In the genomic region with DNA sequence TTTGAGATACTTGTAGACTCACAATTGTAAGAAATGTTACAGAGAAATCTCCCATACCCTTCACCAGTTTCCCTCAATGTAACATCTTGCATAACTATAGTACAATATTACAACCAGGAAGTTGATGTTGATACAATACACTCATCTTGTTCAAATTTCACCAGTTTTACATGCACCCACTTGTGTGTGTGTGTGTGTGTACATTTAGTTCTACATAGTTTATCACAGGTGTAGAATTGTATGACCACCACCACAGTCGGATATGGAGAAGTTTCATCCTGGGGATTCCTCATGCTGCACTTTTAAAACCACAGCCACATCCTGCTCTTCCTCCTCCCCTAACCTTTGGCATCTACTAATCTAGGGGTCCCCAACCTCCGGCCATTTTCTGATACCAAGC, we compare ENCODE assay signal across 1 cellular context.
TF ChIP-seq lines count a peak whose summit lies in the region.

No MANE protein-coding gene starts in this region.

TF ChIP-seq in GM12878, 131 proteins besides CTCF, POLR2A, EP300 and RAD21:
- no peak for TF ChIP-seq ELK1 (IDR thresholded peaks at IDR 0.05; ENCODE audit: low read depth, low read length)
- TF ChIP-seq RUNX3 (IDR thresholded peaks at IDR 0.05; ENCODE audit: low read length): peak; percentile 62
